Comparison of ENCODE assay signal across 8 cellular contexts in the genomic region with DNA sequence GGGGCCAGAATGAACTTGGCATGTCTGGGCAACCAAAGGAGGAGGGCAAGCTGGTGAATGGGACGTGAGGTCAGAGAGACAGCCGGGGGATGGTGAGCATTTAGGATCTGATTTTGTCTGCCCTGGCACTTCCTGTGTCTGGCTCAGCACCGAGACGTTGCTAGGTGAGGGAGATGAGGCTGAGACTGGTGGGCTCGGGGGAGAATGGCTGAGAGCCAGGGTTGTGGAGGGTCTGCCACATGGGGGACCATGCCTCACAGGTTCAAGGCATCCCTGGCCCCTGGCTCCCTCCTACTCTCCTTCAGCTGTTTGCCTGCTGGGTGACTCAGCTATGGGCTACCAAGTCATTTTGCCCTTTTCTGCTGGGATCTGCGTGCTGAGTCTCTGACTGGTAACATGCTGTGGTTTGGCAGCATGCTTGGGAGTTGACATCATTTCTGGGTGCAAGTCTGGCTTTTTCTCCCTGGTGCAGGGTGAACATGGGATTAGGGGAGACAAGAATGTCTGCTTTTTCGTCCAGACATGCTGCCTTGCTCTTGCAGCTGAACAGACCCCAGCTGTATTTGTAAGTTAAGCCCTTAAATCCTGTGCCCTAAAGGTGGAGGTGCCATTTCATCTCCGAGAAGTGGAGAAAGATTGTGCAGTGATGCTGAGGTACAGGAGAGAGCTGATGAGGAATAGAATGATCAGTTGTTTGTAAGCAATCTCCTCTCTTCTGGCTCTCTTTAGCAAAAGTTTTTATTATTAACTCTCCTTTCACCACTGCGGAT. TPM values are rescaled to one million over a fixed set of nuclear protein-coding genes. Genes with fewer than 3 reads are reported as not detected.
DNase-seq lines count a peak whose midpoint lies in the region; ATAC-seq and TF ChIP-seq lines count a peak whose summit lies in the region.

No MANE protein-coding gene starts in this region.

- peak overlapping the region; percentile 87 for H4K5ac ChIP-seq in IMR-90 (ENCODE audit: low read depth, low read length)

- intact Hi-C loops in IMR-90 (cut with micrococcal nuclease) (loop anchor here (5.0 kb wide), 1 partner anchor 457 kb away; the partner anchor contains the start of genes TAF5L and URB2), psoas muscle (cut with DNase I) (no loop called here)

- no peaks in the 10 kb centered on the region for H3K36me3 ChIP-seq in CD8-positive, alpha-beta memory T cell (ENCODE audit: insufficient read depth, low read length)
- H3K36me3 ChIP-seq in IMR-90 (ENCODE audit: control insufficient read depth, insufficient read depth, low read length) (no peaks in the 10 kb centered on the region), psoas muscle (ENCODE audit: insufficient read depth in 1 of 2, low read depth in 1 of 2) (peaks cover 0 to 4% of the 10 kb centered on the region in 2 donors)

- H3K56ac ChIP-seq in IMR-90 (ENCODE audit: extremely low read depth, insufficient read depth, low read length), result peak overlapping the region; percentile 87

- no peaks in the 10 kb centered on the region for H3K9me3 ChIP-seq in CD8-positive, alpha-beta memory T cell (ENCODE audit: low read length)
- no peaks in the 10 kb centered on the region for H3K9me3 ChIP-seq in IMR-90 (ENCODE audit: control insufficient read depth, insufficient read depth, low read length)
- no peaks in the 10 kb centered on the region for H3K9me3 ChIP-seq in psoas muscle

- H3K14ac ChIP-seq in IMR-90 (replicated peaks; ENCODE audit: low read depth, low read length), result peak overlapping the region; percentile 80

- H3K79me1 ChIP-seq in IMR-90 (ENCODE audit: low read depth in 1 of 2, low read length in 2 of 2), result peaks cover 23 to 86% of the 10 kb centered on the region in 2 experiments

- peak; percentile 13 for TF ChIP-seq RAD21 in IMR-90 (IDR thresholded peaks at IDR 0.05; ENCODE audit: low read length)

- H3K36me3 Mint-ChIP-seq in CD8-positive, alpha-beta memory T cell, result peaks cover 0 to 15% (median 0%) of the 10 kb centered on the region in 3 donors

- peak overlapping the region; percentile 96 for H2BK20ac ChIP-seq in IMR-90 (ENCODE audit: low read depth, low read length)

- H2BK15ac ChIP-seq in IMR-90 (ENCODE audit: low read depth, low read length), result peak overlapping the region; percentile 81

- no peaks in the 10 kb centered on the region for H3K27me3 ChIP-seq in CD8-positive, alpha-beta memory T cell (ENCODE audit: insufficient read depth, low read length, poor library complexity, severe bottlenecking)
- H3K27me3 ChIP-seq in IMR-90 (ENCODE audit: control insufficient read depth, insufficient read depth, low read length), result no peaks in the 10 kb centered on the region
- H3K27me3 ChIP-seq in psoas muscle (ENCODE audit: insufficient read depth in 3 of 3, low read length in 2 of 3), result no peaks in the 10 kb centered on the region

- H3K4ac ChIP-seq in IMR-90 (ENCODE audit: low read depth, low read length), result peak overlapping the region; percentile 98

- H2BK5ac ChIP-seq in IMR-90 (ENCODE audit: low read depth, low read length, poor library complexity, severe bottlenecking), result peak overlapping the region; percentile 99

- peak overlapping the region; percentile 77 for H3K4me2 ChIP-seq in IMR-90 (ENCODE audit: low read depth, low read length)

- WGBS in IMR-90 (ENCODE audit: extremely low coverage in 2 of 2, insufficient read length in 1 of 2), 2 experiments, result 0% methylated on average over 3 of the region's 9 CpGs; no CpG with 5 or more reads in 1 of the 2 experiments
- WGBS in psoas muscle, 3 donors, result 44 to 53% (median 47%) methylated on average over 9 of the region's 9 CpGs

- no peak overlapping the region for H3K4me3 ChIP-seq in CD8-positive, alpha-beta memory T cell (ENCODE audit: low read length)
- H3K4me3 ChIP-seq in IMR-90 (ENCODE audit: insufficient read depth, low read depth, low read length), result no peak overlapping the region
- no peak overlapping the region for H3K4me3 ChIP-seq in psoas muscle

- no peaks in the 10 kb centered on the region for H3K9me3 Mint-ChIP-seq in CD8-positive, alpha-beta memory T cell

- peak overlapping the region; percentile 86 for H3K18ac ChIP-seq in IMR-90 (ENCODE audit: low read depth, low read length)

- TF ChIP-seq POLR2A in IMR-90 (IDR thresholded peaks at IDR 0.05; ENCODE audit: low read depth, low read length), result peak; percentile 34

- POLR2A ChIA-PET in CD8-positive, alpha-beta memory T cell (lab: Charles Lee), result interaction anchor here (0.9 kb wide), 1 partner anchor 18 kb away, joined by 3 read pairs; the partner anchor contains the start of gene GALNT2
- POLR2A ChIA-PET in IMR-90 (lab: Charles Lee; ENCODE audit: unreplicated experiment), result no interaction called here

- peak overlapping the region; percentile 96 for H2AK5ac ChIP-seq in IMR-90 (ENCODE audit: low read depth, low read length)

- dilution Hi-C loops in IMR-90 (cut with HindIII; ENCODE audit: low sequenced_read_pairs, unreplicated experiment), result no loop called here

- H3K4me1 ChIP-seq in CD8-positive, alpha-beta memory T cell (ENCODE audit: insufficient read depth, low read length), result peaks cover 13% of the 10 kb centered on the region
- H3K4me1 ChIP-seq in IMR-90 (ENCODE audit: control insufficient read depth, insufficient read depth, low read length) (peaks cover 34% of the 10 kb centered on the region), psoas muscle (peaks cover 69% of the 10 kb centered on the region)

- H3K9ac ChIP-seq in IMR-90 (ENCODE audit: low read depth, low read length), result peak overlapping the region; percentile 50

- peak in 1 of 5 donors; percentile 54 for DNase-seq in CD8-positive, alpha-beta memory T cell
- DNase-seq in IMR-90 (peak; percentile 99), psoas muscle (peak; percentile 63), GDM1 (lab: John Stamatoyannopoulos, UW) (no peak)
- peak; percentile 16 to 21 for DNase-seq in activated CD4-positive, alpha-beta T cell treated with anti-CD3 and anti-CD28 coated beads, Interleukin-2, amount 50 U/mL, for 4 hours

- peak overlapping the region in 4 of 7 donors; percentile 35 to 59 (median 47) for H3K4me3 Mint-ChIP-seq in CD8-positive, alpha-beta memory T cell

- no peak overlapping the region for H3K27ac ChIP-seq in CD8-positive, alpha-beta memory T cell (ENCODE audit: low read depth, low read length)
- peak overlapping the region; percentile 94 for H3K27ac ChIP-seq in IMR-90 (ENCODE audit: insufficient read depth, low read length)
- peak overlapping the region; percentile 87 for H3K27ac ChIP-seq in psoas muscle

- H3K4me1 Mint-ChIP-seq in CD8-positive, alpha-beta memory T cell, result peaks cover 40 to 96% (median 69%) of the 10 kb centered on the region in 3 donors

- H3K23ac ChIP-seq in IMR-90 (ENCODE audit: low read depth, low read length), result peak overlapping the region; percentile 96

- H3K9me1 ChIP-seq in IMR-90 (ENCODE audit: insufficient read depth, low read length), result peaks cover 31% of the 10 kb centered on the region

- H4K8ac ChIP-seq in IMR-90 (ENCODE audit: low read depth in 2 of 2, low read length in 2 of 2), result peak overlapping the region; percentile 55 to 91

- H2BK120ac ChIP-seq in IMR-90 (ENCODE audit: low read depth, low read length), result peak overlapping the region; percentile 97

- CTCF ChIA-PET in CD8-positive, alpha-beta memory T cell (lab: Charles Lee), result interaction anchor here (1.8 kb wide), 1 partner anchor 20 kb away, joined by 4 read pairs; no protein-coding TSS in a partner anchor
- CTCF ChIA-PET in IMR-90 (lab: Yijun Ruan, JAX), result interaction anchor here (1.7 to 1.8 kb wide), 2 partner anchors 20 to 36 kb away, joined by 4 to 5 read pairs; no protein-coding TSS in a partner anchor

- peak overlapping the region; percentile 46 for H2AFZ ChIP-seq in IMR-90 (replicated peaks; ENCODE audit: low read length, poor library complexity)

- peak overlapping the region; percentile 96 for H2AK9ac ChIP-seq in IMR-90 (replicated peaks; ENCODE audit: low read depth, low read length, poor library complexity)

- peaks cover 0 to 2% of the 10 kb centered on the region in 2 donors for H3K27me3 Mint-ChIP-seq in CD8-positive, alpha-beta memory T cell

- peak; percentile 5; the same call in 1 of the 2 replicates for TF ChIP-seq CTCF in IMR-90 (conservative IDR thresholded peaks at IDR 0.05; ENCODE audit: low read depth, low read length)
- no peak for TF ChIP-seq CTCF in psoas muscle (IDR thresholded peaks at IDR 0.05)

- in situ Hi-C loops in IMR-90 (cut with MboI; ENCODE audit: low sequenced_read_pairs), result loop anchor here (25.0 kb wide), 1 partner anchor 778 kb away; the partner anchor contains the start of gene C1orf198

- H4K91ac ChIP-seq in IMR-90 (ENCODE audit: insufficient read depth, low read depth, low read length), result peak overlapping the region; percentile 99

- H4K20me1 ChIP-seq in IMR-90 (ENCODE audit: insufficient read depth, low read length), result peaks cover 14% of the 10 kb centered on the region

- BruUV-seq in IMR-90 (replicated peaks; lab: Mats Ljungman, UMichigan), result no TSS peak

- ATAC-seq in IMR-90 (ENCODE audit: low read depth) (peak; percentile 95), esophagus mucosa (peak; percentile 94), psoas muscle (peak; percentile 81 to 91 (median 88)), HG03095 (IDR thresholded peaks at IDR 0.05; ENCODE audit: unreplicated experiment) (no peak), HG02885 (IDR thresholded peaks at IDR 0.05; ENCODE audit: poor library complexity, unreplicated experiment) (no peak)

- H3K27ac Mint-ChIP-seq in CD8-positive, alpha-beta memory T cell, result peak overlapping the region; percentile 40 to 94 (median 76)

TF ChIP-seq in IMR-90, 13 proteins besides CTCF, POLR2A, EP300 and RAD21 (continues in another document):
- peak; percentile 48 for TF ChIP-seq RCOR1 (IDR thresholded peaks at IDR 0.05; ENCODE audit: insufficient replicate concordance, low read length)
- 0 out of 2 replicates have a peak, but pooled peaks have one; percentile 16 for TF ChIP-seq SMC3 (IDR thresholded peaks at IDR 0.05; ENCODE audit: low read depth, low read length)
- peak; percentile 39; the same call in 1 of the 2 replicates for TF ChIP-seq BHLHE40 (IDR thresholded peaks at IDR 0.05; ENCODE audit: low read depth, low read length)
- peak; percentile 35; the same call in 1 of the 2 replicates for TF ChIP-seq MAFK (IDR thresholded peaks at IDR 0.05; ENCODE audit: low read depth, low read length)
- TF ChIP-seq FOS (IDR thresholded peaks at IDR 0.05; ENCODE audit: low read depth, low read length), result peak; percentile 99
- TF ChIP-seq MXI1 (IDR thresholded peaks at IDR 0.05; ENCODE audit: borderline replicate concordance, low read depth, low read length), result peak; percentile 68; the same call in 1 of the 2 replicates
- peak; percentile 83 for TF ChIP-seq NFE2L2 (IDR thresholded peaks at IDR 0.05; ENCODE audit: low read depth, low read length)
- no peak for TF ChIP-seq CHD1 (IDR thresholded peaks at IDR 0.05; ENCODE audit: low read depth, low read length)

RNA-seq across cellular contexts. Expression of gene GALNT2, which starts 17.6 kb away (rescaled TPM):
- 10 to 100 TPM; 65.6 to 69.0 TPM for total RNA-seq in CD8-positive, alpha-beta memory T cell
- 15.7 TPM for polyA plus RNA-seq in CD8-positive, alpha-beta memory T cell
- 50.4 and 58.6 TPM in 2 replicates for total RNA-seq in IMR-90 (2012; rRNA removed)
- 170 and 189 TPM in 2 replicates for polyA plus RNA-seq in IMR-90 (2012; rRNA removed)
- 173 and 231 TPM in 2 replicates for polyA plus RNA-seq in IMR-90 (2012; cell fraction: cytosol; rRNA removed)
- polyA plus RNA-seq in IMR-90 (2012; cell fraction: nucleus; rRNA removed; ENCODE audit: low replicate concordance), result 130 and 137 TPM in 2 replicates
- total RNA-seq in esophagus mucosa, result 37.6 TPM
- 10 to 100 TPM; 49.4 to 88.7 (median 79.6) TPM for total RNA-seq in psoas muscle
- polyA plus RNA-seq in psoas muscle, result 10 to 100 TPM; 43.7 to 77.0 (median 63.8) TPM

Comparison
In these comparisons a context has a peak if more than half of its experiments do, and no peak if none do; other contexts are left out.
1. ATAC-seq: peak in IMR-90 (single experiment), esophagus mucosa (single experiment) and psoas muscle (4 of 4); none in HG03095 (single experiment) and HG02885 (single experiment).